4 cellular contexts compared by ENCODE assay signal in genomic region chr15:37847776-37848175, GRCh38.
TF ChIP-seq lines count a peak whose summit lies in the region.

No MANE protein-coding gene starts in this region.

TF ChIP-seq in HepG2, 621 proteins besides CTCF, POLR2A, EP300 and RAD21:
- no peak for TF ChIP-seq ZFP36 (IDR thresholded peaks at IDR 0.05; ENCODE audit: borderline replicate concordance, low read depth, low read length, partially characterized antibody)
- TF ChIP-seq CEBPB (IDR thresholded peaks at IDR 0.05; ENCODE audit: borderline replicate concordance, low read depth, low read length) = peak; percentile 54; the same call in 1 of the 2 replicates
- TF ChIP-seq ATF7 (IDR thresholded peaks at IDR 0.05) = peak; percentile 62
- TF ChIP-seq ATF7 (CRISPR knock-in tag; IDR thresholded peaks at IDR 0.05) = no peak
- TF ChIP-seq GPN1 (CRISPR knock-in tag; IDR thresholded peaks at IDR 0.05; ENCODE audit: borderline replicate concordance) = no peak

TF ChIP-seq in IMR-90, 13 proteins besides CTCF, POLR2A, EP300 and RAD21:
- TF ChIP-seq CEBPB (IDR thresholded peaks at IDR 0.05; ENCODE audit: low read depth, low read length) = peak; percentile 88
- no peak for TF ChIP-seq MAZ (IDR thresholded peaks at IDR 0.05; ENCODE audit: borderline replicate concordance, low read depth, low read length)
- no peak for TF ChIP-seq MXI1 (IDR thresholded peaks at IDR 0.05; ENCODE audit: borderline replicate concordance, low read depth, low read length)
- no peak for TF ChIP-seq USF2 (IDR thresholded peaks at IDR 0.05; ENCODE audit: low read depth, low read length)
- no peak for TF ChIP-seq ELK1 (IDR thresholded peaks at IDR 0.05; ENCODE audit: borderline replicate concordance, low read depth, low read length)
- TF ChIP-seq RFX5 (IDR thresholded peaks at IDR 0.05; ENCODE audit: low read depth, low read length) = no peak
- no peak for TF ChIP-seq SMC3 (IDR thresholded peaks at IDR 0.05; ENCODE audit: low read depth, low read length)

TF ChIP-seq in K562, 482 proteins besides CTCF, POLR2A, EP300 and RAD21:
- TF ChIP-seq FOSL1 (tag; conservative IDR thresholded peaks at IDR 0.05) (no peak), CEBPG (CRISPR knock-in tag; IDR thresholded peaks at IDR 0.05) (no peak), CEBPG (tag; conservative IDR thresholded peaks at IDR 0.05 in 1 of 2, IDR thresholded peaks at IDR 0.05 in 1 of 2) (peak in 1 of 2 experiments; percentile 78; a peak in 3 of 4 replicates), ZC3H8 (IDR thresholded peaks at IDR 0.05) (no peak), ATF3 (IDR thresholded peaks at IDR 0.05) (peak; percentile 16; the same call in 1 of the 2 replicates), ATF3 (CRISPR knock-in tag; conservative IDR thresholded peaks at IDR 0.05) (no peak)

TF ChIP-seq in H1, 55 proteins besides CTCF, POLR2A, EP300 and RAD21:
- TF ChIP-seq ATF2 (IDR thresholded peaks at IDR 0.05; ENCODE audit: low read length) (no peak), CREB1 (IDR thresholded peaks at IDR 0.05) (no peak), RNF2 (IDR thresholded peaks at IDR 0.05; ENCODE audit: borderline replicate concordance, low read depth, low read length, missing control alignments, poor library complexity, severe bottlenecking) (no peak), GTF2F1 (IDR thresholded peaks at IDR 0.05; ENCODE audit: borderline replicate concordance, low read depth, low read length) (no peak), CEBPB (IDR thresholded peaks at IDR 0.05; ENCODE audit: low read depth, low read length) (peak; percentile 56; the same call in 1 of the 2 replicates), MAFK (IDR thresholded peaks at IDR 0.05; ENCODE audit: low read depth, low read length) (no peak), FOSL1 (IDR thresholded peaks at IDR 0.05; ENCODE audit: insufficient read depth, low read depth, low read length) (no peak), SIRT6 (IDR thresholded peaks at IDR 0.05; ENCODE audit: low read length) (no peak)
